14 cellular contexts compared by ENCODE assay signal in the genomic region with DNA sequence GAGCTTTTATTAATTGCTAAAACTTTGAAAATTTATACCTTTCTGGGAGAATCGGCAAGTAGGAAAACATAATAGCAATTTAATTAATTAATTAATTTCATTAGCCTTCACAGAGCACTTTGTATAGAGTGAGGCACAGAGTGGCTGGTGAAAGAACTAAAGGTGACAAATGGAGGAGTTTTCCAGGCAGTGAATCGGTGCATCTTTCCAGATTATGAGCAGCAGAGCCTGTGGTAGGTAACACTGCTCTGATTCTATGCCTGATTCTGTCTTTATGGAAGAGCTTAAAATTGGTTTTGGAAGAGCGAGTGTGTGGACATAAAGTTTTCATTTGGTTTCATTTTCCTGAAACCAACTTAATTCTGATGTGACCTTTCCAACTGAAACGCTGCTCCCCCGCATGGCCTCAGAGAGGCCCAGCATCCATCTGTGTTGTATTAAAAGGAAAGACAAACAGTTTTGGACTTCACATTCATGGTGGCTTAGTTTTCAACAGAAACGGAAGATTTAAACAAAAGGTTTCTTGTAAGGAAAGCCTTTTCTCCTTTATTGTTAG.
DNase-seq lines count a peak whose midpoint lies in the region; ATAC-seq, FAIRE-seq and TF ChIP-seq lines count a peak whose summit lies in the region.
"Had no signal": no experiment of that assay in that cellular context is flagged by ENCODE, and none has a peak within 500 bp of the region (broad histone marks: within the 10 kb centered on the region; RNA-seq: fewer than 3 reads in every experiment).

No MANE protein-coding gene starts in this region.

- DNase-seq in HepG2 (ENCODE audit: low spot score): no peak
- DNase-seq in right lobe of liver: no peak
- DNase-seq in brain microvascular endothelial cell: peak; percentile 56
- DNase-seq in iris pigment epithelial cell (ENCODE audit: low read depth): peak; percentile 58
- peak in 1 of 2 donors; percentile 54 for DNase-seq in aorta
- DNase-seq in NCI-H146 treated with DMSO at 0.1 percent for 48 hours (lab: John Stamatoyannopoulos, UW; ENCODE audit: unreplicated experiment): no peak
- DNase-seq in NCI-H146 (lab: John Stamatoyannopoulos, UW): no peak
- DNase-seq: activated CD4-positive, alpha-beta T cell treated with anti-CD3 and anti-CD28 coated beads for 48 hours; NCI-H187; SHP77 treated with DMSO at 0.1 percent for 48 hours had no signal

- in situ Hi-C loops in HepG2 (cut with HindIII; ENCODE audit: extremely low pct_ligation_motif_present, low pct_unique_long_range_greater_than_20kb): no loop called here
- in situ Hi-C loops in brain microvascular endothelial cell (cut with HindIII; ENCODE audit: low pct_ligation_motif_present, low sequenced_read_pairs): no loop called here

- no peaks in the 10 kb centered on the region for H3K79me2 ChIP-seq in HepG2 (ENCODE audit: insufficient read depth, low read length)

- no peaks in the 10 kb centered on the region for H3K36me3 ChIP-seq in HepG2 (replicated peaks in 1 of 2; ENCODE audit: control insufficient read depth in 1 of 2, insufficient read depth in 2 of 2, low read length in 2 of 2)
- H3K36me3 ChIP-seq in right lobe of liver: no peaks in the 10 kb centered on the region
- H3K36me3 ChIP-seq in brain microvascular endothelial cell (replicated peaks): no peaks in the 10 kb centered on the region
- no peaks in the 10 kb centered on the region for H3K36me3 ChIP-seq in aorta (ENCODE audit: control insufficient read depth in 1 of 2, insufficient read depth in 2 of 2, low read length in 1 of 2)
- H3K36me3 ChIP-seq: BLaER1, neutrophil, thyroid gland had no signal

- H3K27ac ChIP-seq in HepG2 (ENCODE audit: extremely low read length, insufficient read depth, low read length) (no peak overlapping the region), right lobe of liver (no peak overlapping the region), brain microvascular endothelial cell (peak overlapping the region; percentile 34), aorta (ENCODE audit: low read depth in 1 of 2, low read length in 2 of 2) (peak overlapping the region; percentile 36 to 43)
- H3K27ac ChIP-seq: BLaER1, neutrophil, thyroid gland had no signal

- peak overlapping the region; percentile 16; the same call in 1 of the 2 replicates for H3K4me2 ChIP-seq in HepG2 (ENCODE audit: low read depth, low read length)
- H3K4me2 ChIP-seq: BLaER1 had no signal

- H3K9ac ChIP-seq in HepG2 (ENCODE audit: insufficient read depth, low read depth, low read length): no peak overlapping the region
- H3K9ac ChIP-seq: BLaER1 had no signal

- peak overlapping the region; percentile 17 for H2AFZ ChIP-seq in HepG2 (ENCODE audit: low read length)

- BruUV-seq in HepG2 (replicated peaks; lab: Mats Ljungman, UMichigan): no TSS peak

- no peak overlapping the region for H3K4me3 ChIP-seq in HepG2 (replicated peaks in 1 of 3; ENCODE audit: insufficient read depth in 1 of 3, low read depth in 2 of 3, low read length in 3 of 3)
- H3K4me3 ChIP-seq in right lobe of liver: no peak overlapping the region
- no peak overlapping the region for H3K4me3 ChIP-seq in brain microvascular endothelial cell (ENCODE audit: low read depth, low read length)
- peak overlapping the region in 1 of 2 donors; percentile 48 for H3K4me3 ChIP-seq in aorta (ENCODE audit: low read length in 2 of 2)
- H3K4me3 ChIP-seq: BLaER1, thyroid gland had no signal

- intact Hi-C loops in HepG2 (cut with micrococcal nuclease; ENCODE audit: unreplicated experiment) (no loop called here), right lobe of liver (cut with DNase I) (no loop called here), aorta (cut with DNase I) (no loop called here)

- H3K27me3 ChIP-seq in HepG2 (ENCODE audit: control insufficient read depth in 1 of 2, insufficient read depth in 2 of 2, low read length in 2 of 2): no peaks in the 10 kb centered on the region
- H3K27me3 ChIP-seq in right lobe of liver: no peaks in the 10 kb centered on the region
- no peaks in the 10 kb centered on the region for H3K27me3 ChIP-seq in brain microvascular endothelial cell (replicated peaks)
- H3K27me3 ChIP-seq in aorta (ENCODE audit: control insufficient read depth in 1 of 2, insufficient read depth in 2 of 2, low read length in 1 of 2): no peaks in the 10 kb centered on the region
- H3K27me3 ChIP-seq: BLaER1, neutrophil, thyroid gland had no signal

- no peaks in the 10 kb centered on the region for H4K20me1 ChIP-seq in HepG2 (ENCODE audit: insufficient read depth, low read length)
- H4K20me1 ChIP-seq: BLaER1 had no signal

- no peaks in the 10 kb centered on the region for H3K9me3 ChIP-seq in HepG2 (ENCODE audit: low read length)
- no peaks in the 10 kb centered on the region for H3K9me3 ChIP-seq in right lobe of liver
- no peaks in the 10 kb centered on the region for H3K9me3 ChIP-seq in aorta (ENCODE audit: control insufficient read depth, low read length)
- H3K9me3 ChIP-seq: BLaER1, neutrophil, thyroid gland had no signal

- POLR2A ChIA-PET in HepG2 (lab: Yijun Ruan, JAX): no interaction called here

- no peak for TF ChIP-seq CTCF in HepG2 (CRISPR knock-in tag; IDR thresholded peaks at IDR 0.05)
- no peak for TF ChIP-seq CTCF in right lobe of liver (IDR thresholded peaks at IDR 0.05)
- peak; percentile 53 for TF ChIP-seq CTCF in brain microvascular endothelial cell (IDR thresholded peaks at IDR 0.05; ENCODE audit: low read depth, low read length, missing control alignments)

- no peak for TF ChIP-seq RAD21 in HepG2 (CRISPR knock-in tag; IDR thresholded peaks at IDR 0.05)

- ATAC-seq in HepG2 (peak; percentile 57; the same call in 2 of the 3 replicates), right lobe of liver (no peak), aorta (ENCODE audit: low FRiP score) (no peak), GM18519 (IDR thresholded peaks at IDR 0.05; ENCODE audit: low FRiP score, unreplicated experiment) (no peak)

- no peak for TF ChIP-seq POLR2A in HepG2 (IDR thresholded peaks at IDR 0.05; ENCODE audit: insufficient read depth in 1 of 2, low read depth in 2 of 2, low read length in 2 of 2)
- TF ChIP-seq POLR2A in right lobe of liver (IDR thresholded peaks at IDR 0.05): no peak

- H3K4me1 ChIP-seq in HepG2 (ENCODE audit: insufficient read depth, low read length) (peaks cover 8% of the 10 kb centered on the region; the same call in 1 of the 2 replicates), right lobe of liver (no peaks in the 10 kb centered on the region), aorta (ENCODE audit: control insufficient read depth in 1 of 2, insufficient read depth in 2 of 2, low read length in 2 of 2) (no peaks in the 10 kb centered on the region)
- H3K4me1 ChIP-seq: BLaER1, thyroid gland had no signal

- no peak for FAIRE-seq in HepG2 (lab: Jason Lieb, UNC)

- no peak for TF ChIP-seq EP300 in HepG2 (IDR thresholded peaks at IDR 0.05; ENCODE audit: low read depth in 2 of 2, low read length in 2 of 2)
- TF ChIP-seq EP300 in HepG2 (CRISPR knock-in tag; IDR thresholded peaks at IDR 0.05; ENCODE audit: borderline replicate concordance): no peak

- WGBS in HepG2 (ENCODE audit: low lambda C conversion rate): 72% methylated on average over 6 of the region's 6 CpGs
- 82% methylated on average over 6 of the region's 6 CpGs for WGBS in right lobe of liver (ENCODE audit: insufficient coverage, low coverage, low lambda C conversion rate, missing lambda C conversion rate)
- 31 to 32% methylated on average over 6 of the region's 6 CpGs for WGBS in aorta, 2 donors

- CTCF ChIA-PET in HepG2 (lab: Yijun Ruan, JAX; ENCODE audit: low intra/inter-chr PET ratio, low total read pairs): no interaction called here

TF ChIP-seq in HepG2, 621 proteins besides CTCF, POLR2A, EP300 and RAD21:
- TF ChIP-seq STAG1 (CRISPR knock-in tag; IDR thresholded peaks at IDR 0.05) (0 out of 2 replicates have a peak, but pooled peaks have one; percentile 12), TP53 (CRISPR knock-in tag; conservative IDR thresholded peaks at IDR 0.05) (no peak), NR2F6 (IDR thresholded peaks at IDR 0.05) (no peak), NR2F6 (CRISPR knock-in tag; IDR thresholded peaks at IDR 0.05) (0 out of 2 replicates have a peak, but pooled peaks have one; percentile 20), SYNCRIP (IDR thresholded peaks at IDR 0.05; ENCODE audit: insufficient read depth, low read depth, low read length) (no peak), SRSF9 (IDR thresholded peaks at IDR 0.05; ENCODE audit: borderline replicate concordance, insufficient read depth, low read depth, low read length, poor library complexity, severe bottlenecking) (no peak), ZFAT (CRISPR knock-in tag; conservative IDR thresholded peaks at IDR 0.05) (no peak), ZNF235 (CRISPR knock-in tag; IDR thresholded peaks at IDR 0.05; ENCODE audit: borderline replicate concordance) (no peak), ZNF720 (CRISPR knock-in tag; IDR thresholded peaks at IDR 0.05) (no peak), SIX4 (CRISPR knock-in tag; IDR thresholded peaks at IDR 0.05) (no peak)

Comparison
In these comparisons a context has a peak if more than half of its experiments do, and no peak if none do; other contexts are left out.
1. DNase-seq: peak in brain microvascular endothelial cell (single experiment) and iris pigment epithelial cell (single experiment); none in HepG2 (single experiment), right lobe of liver (0 of 3), NCI-H146 treated with DMSO at 0.1 percent for 48 hours (single experiment) and NCI-H146 (single experiment).
2. H3K27ac ChIP-seq: peak in brain microvascular endothelial cell (single experiment) and aorta (2 of 2); none in HepG2 (single experiment) and right lobe of liver (0 of 3).